Comparison of ENCODE assay signal across 9 cellular contexts in genomic region chr11:72737341-72737740, GRCh38. TPM values are rescaled to one million over a fixed set of nuclear protein-coding genes. Genes with fewer than 3 reads are reported as not detected.
DNase-seq lines count a peak whose midpoint lies in the region; ATAC-seq, FAIRE-seq and TF ChIP-seq lines count a peak whose summit lies in the region.
"Had no signal": no experiment of that assay in that cellular context is flagged by ENCODE, and none has a peak within 500 bp of the region (broad histone marks: within the 10 kb centered on the region; RNA-seq: fewer than 3 reads in every experiment).

No MANE protein-coding gene starts in this region.

- BruUV-seq in HCT116 (replicated peaks; lab: Mats Ljungman, UMichigan) (no TSS peak), K562 (replicated peaks; lab: Mats Ljungman, UMichigan) (no TSS peak)

- peak overlapping the region; percentile 76 for H3K4me2 ChIP-seq in HCT116 (ENCODE audit: low read length)
- H3K4me2 ChIP-seq in K562 (ENCODE audit: insufficient read depth, low read length) = no peak overlapping the region

- 100% methylated on average over 1 of the region's 1 CpG for WGBS in K562 (ENCODE audit: insufficient coverage, low coverage, missing lambda C conversion rate)

- H3K9me3 ChIP-seq in HCT116 (ENCODE audit: control insufficient read depth in 1 of 2, insufficient read depth in 1 of 2, low read depth in 1 of 2, low read length in 2 of 2) (no peaks in the 10 kb centered on the region), K562 (replicated peaks; ENCODE audit: control insufficient read depth, insufficient read depth, low read depth, low read length) (no peaks in the 10 kb centered on the region), gastrocnemius medialis (no peaks in the 10 kb centered on the region)

- RAD21 ChIA-PET in HCT116 (lab: Charles Lee; ENCODE audit: low non-redundant PET in 1 of 2, low total read pairs in 2 of 2, uncharacterized antibody in 2 of 2, unreplicated experiment in 2 of 2) = no interaction called here

- in situ Hi-C loops in K562 (cut with MboI) (no loop called here), gastrocnemius medialis (cut with MboI; ENCODE audit: low sequenced_read_pairs in 4 of 4) (no loop called here)

- CTCF ChIA-PET in HCT116 (lab: Charles Lee) = no interaction called here
- CTCF ChIA-PET in K562 (lab: Yijun Ruan, JAX; ENCODE audit: low intra/inter-chr PET ratio) = no interaction called here

- no peak for TF ChIP-seq CTCF in HCT116 (IDR thresholded peaks at IDR 0.05 in 2 of 3, conservative IDR thresholded peaks at IDR 0.05 in 1 of 3; ENCODE audit: borderline replicate concordance in 1 of 3, insufficient read depth in 1 of 3, low read depth in 2 of 3, low read length in 2 of 3)
- TF ChIP-seq CTCF in K562 (IDR thresholded peaks at IDR 0.05 in 2 of 3, conservative IDR thresholded peaks at IDR 0.05 in 1 of 3; ENCODE audit: insufficient read depth in 2 of 3, low read depth in 1 of 3, low read length in 3 of 3) = no peak
- TF ChIP-seq CTCF in gastrocnemius medialis (IDR thresholded peaks at IDR 0.05 in 4 of 5, conservative IDR thresholded peaks at IDR 0.05 in 1 of 5) = no peak

- H3K4me3 ChIP-seq in ACC112 (ENCODE audit: low read depth, low read length) = peak overlapping the region; percentile 25; the same call in 1 of the 2 replicates
- no peak overlapping the region for H3K4me3 ChIP-seq in HCT116 (replicated peaks in 1 of 2; ENCODE audit: low read depth in 1 of 2, low read length in 2 of 2)
- H3K4me3 ChIP-seq in K562 = no peak overlapping the region
- H3K4me3 ChIP-seq in gastrocnemius medialis = no peak overlapping the region

- no peak for ATAC-seq in HCT116
- no peak for ATAC-seq in K562
- no peak for ATAC-seq in naive B cell (ENCODE audit: low read depth in 2 of 2)
- ATAC-seq in gastrocnemius medialis = no peak
- ATAC-seq in HG03442 (IDR thresholded peaks at IDR 0.05; ENCODE audit: unreplicated experiment) = no peak

- intact Hi-C loops in HCT116 (cut with micrococcal nuclease) = no loop called here
- intact Hi-C loops in K562 (cut with micrococcal nuclease) = no loop called here
- intact Hi-C loops in gastrocnemius medialis (cut with DNase I; ENCODE audit: low total_unique reads) = no loop called here

- peak overlapping the region; percentile 65 to 95 (median 92) for H3K4me3 Mint-ChIP-seq in naive B cell

- H3K4me1 ChIP-seq in ACC112 (ENCODE audit: control insufficient read depth, insufficient read depth, low read length, unreplicated experiment) (peaks cover 71% of the 10 kb centered on the region), HCT116 (ENCODE audit: control insufficient read depth in 1 of 2, insufficient read depth in 2 of 2, low read length in 2 of 2) (peaks cover 25 to 75% of the 10 kb centered on the region in 2 experiments), K562 (replicated peaks in 1 of 2; ENCODE audit: control insufficient read depth in 2 of 2, insufficient read depth in 2 of 2, low read length in 2 of 2) (peaks cover 63 to 70% of the 10 kb centered on the region in 2 experiments), gastrocnemius medialis (peaks cover 0 to 6% of the 10 kb centered on the region in 2 donors)

- DNase-seq in HCT116 (ENCODE audit: low read depth, low spot score) (no peak), K562 (ENCODE audit: extremely low read depth in 1 of 4, low spot score in 3 of 4) (no peak), naive B cell (no peak), gastrocnemius medialis (no peak), NCI-H187 treated with DMSO at 0.1 percent for 48 hours (lab: John Stamatoyannopoulos, UW) (no peak), HuH-7.5 (ENCODE audit: low spot score) (no peak)

- H3K27me3 ChIP-seq in ACC112 (ENCODE audit: insufficient read depth, low read length) (no peaks in the 10 kb centered on the region), HCT116 (ENCODE audit: insufficient read depth, low read length) (no peaks in the 10 kb centered on the region), K562 (ENCODE audit: control insufficient read depth in 2 of 2, insufficient read depth in 2 of 2, low read length in 2 of 2) (no peaks in the 10 kb centered on the region), gastrocnemius medialis (no peaks in the 10 kb centered on the region)

- no peaks in the 10 kb centered on the region for H3K9me3 Mint-ChIP-seq in naive B cell

- H3K27me3 Mint-ChIP-seq in naive B cell = no peaks in the 10 kb centered on the region

- no peak overlapping the region for H3K9ac ChIP-seq in HCT116 (ENCODE audit: low read length)
- peak overlapping the region; percentile 45 to 88; a peak in 1 of 4 replicates for H3K9ac ChIP-seq in K562 (ENCODE audit: insufficient read depth in 1 of 2, low read depth in 2 of 2, low read length in 2 of 2)

- TF ChIP-seq RAD21 in HCT116 (IDR thresholded peaks at IDR 0.05; ENCODE audit: low read depth) (no peak), K562 (CRISPR knock-in tag; conservative IDR thresholded peaks at IDR 0.05 in 1 of 2, IDR thresholded peaks at IDR 0.05 in 1 of 2) (no peak)

- H3K9me2 ChIP-seq in HCT116 (ENCODE audit: insufficient read depth) = no peaks in the 10 kb centered on the region

- no peak for FAIRE-seq in K562 (lab: Jason Lieb, UNC)
- FAIRE-seq: D721Med had no signal

- H3K27ac ChIP-seq in ACC112 (ENCODE audit: low read depth, low read length) = peak overlapping the region; percentile 80
- no peak overlapping the region for H3K27ac ChIP-seq in HCT116 (ENCODE audit: low read depth, low read length)
- H3K27ac ChIP-seq in K562 (ENCODE audit: extremely low read depth, low read depth, low read length) = peak overlapping the region; percentile 79; the same call in 2 of the 3 replicates
- peak overlapping the region in 2 of 4 donors; percentile 46 to 50 for H3K27ac ChIP-seq in gastrocnemius medialis

- H3K9me1 ChIP-seq in K562 (ENCODE audit: control insufficient read depth, insufficient read depth, low read length) = peaks cover 5% of the 10 kb centered on the region

- POLR2A ChIA-PET in HCT116 (lab: Charles Lee) = no interaction called here
- POLR2A ChIA-PET in K562 (lab: Yijun Ruan, JAX) = interaction anchor here (0.6 to 1.5 kb wide), 2 partner anchors 8 to 323 kb away, joined by 3 to 6 read pairs; no protein-coding TSS in a partner anchor

- no peak for TF ChIP-seq EP300 in K562 (IDR thresholded peaks at IDR 0.05; ENCODE audit: low read length)

- TF ChIP-seq POLR2A in HCT116 (IDR thresholded peaks at IDR 0.05; ENCODE audit: borderline replicate concordance, extremely low read depth, insufficient read depth, insufficient read length) (no peak), K562 (conservative IDR thresholded peaks at IDR 0.05) (no peak), gastrocnemius medialis (IDR thresholded peaks at IDR 0.05) (no peak)

- no peaks in the 10 kb centered on the region for H3K36me3 ChIP-seq in ACC112 (ENCODE audit: insufficient read depth, low read length)
- H3K36me3 ChIP-seq in HCT116 (ENCODE audit: control insufficient read depth in 1 of 2, insufficient read depth in 2 of 2, low read length in 2 of 2) = no peaks in the 10 kb centered on the region
- peaks cover 36% of the 10 kb centered on the region; the same call in 2 of the 3 replicates for H3K36me3 ChIP-seq in K562 (ENCODE audit: control insufficient read depth, insufficient read depth, low read length)
- no peaks in the 10 kb centered on the region for H3K36me3 ChIP-seq in gastrocnemius medialis

- H3K27ac Mint-ChIP-seq in naive B cell = peak overlapping the region; percentile 99 to 100 (median 100)

- H4K20me1 ChIP-seq in HCT116 (ENCODE audit: insufficient read depth) (no peaks in the 10 kb centered on the region), K562 (replicated peaks; ENCODE audit: control insufficient read depth, insufficient read depth, low read length) (no peaks in the 10 kb centered on the region; the same call in 1 of the 2 replicates)

- H2AFZ ChIP-seq in ACC112 (ENCODE audit: low read length, unreplicated experiment) (no peak overlapping the region), HCT116 (ENCODE audit: low read depth, low read length, poor library complexity, severe bottlenecking) (no peak overlapping the region), K562 (ENCODE audit: low read depth, low read length) (no peak overlapping the region)

- H3K79me2 ChIP-seq in ACC112 (ENCODE audit: control insufficient read depth, insufficient read depth, low read length, unreplicated experiment) (peaks cover 19% of the 10 kb centered on the region), HCT116 (ENCODE audit: insufficient read depth, low read length) (peaks cover 2% of the 10 kb centered on the region; the same call in 1 of the 2 replicates), K562 (ENCODE audit: control insufficient read depth, insufficient read depth, low read length) (peaks cover 89% of the 10 kb centered on the region)

- peaks cover 71 to 91% (median 85%) of the 10 kb centered on the region in 3 donors for H3K4me1 Mint-ChIP-seq in naive B cell

- H3K36me3 Mint-ChIP-seq in naive B cell = peaks cover 0 to 5% of the 10 kb centered on the region in 2 donors

RNA-seq across cellular contexts. Expression of gene ARAP1, which starts 14.9 kb away (rescaled TPM):
- total RNA-seq in HCT116 (2021; ENCODE audit: unreplicated experiment) (57.4 TPM), K562 (2014; rRNA removed) (42.0 and 46.1 TPM in 2 replicates), K562 (2014; rRNA removed; fragmentation: Illumina TruSeq; extraction: Trizol) (7.4 and 10.6 TPM in 2 replicates), K562 (2015; rRNA removed; fragmentation: Illumina TruSeq; extraction: Trizol) (24.6 and 26.1 TPM in 2 replicates), K562 (2021) (60.7 and 67.0 TPM in 2 replicates), gastrocnemius medialis (10 to 100 TPM; 18.3 to 52.0 (median 26.0) TPM)
- polyA plus RNA-seq in HCT116 (2012) = 44.5 and 59.1 TPM in 2 replicates
- total RNA-seq in K562 (2011; cell fraction: chromatin; rRNA removed; ENCODE audit: low replicate concordance) = 154 and 336 TPM in 2 replicates
- total RNA-seq in K562 (2011; cell fraction: nucleolus; rRNA removed) = 191 and 196 TPM in 2 replicates
- 146 and 161 TPM in 2 replicates for total RNA-seq in K562 (2011; cell fraction: nucleoplasm; rRNA removed)
- polyA plus RNA-seq in K562 (2011; rRNA removed) (22.1 and 37.3 TPM in 2 replicates), K562 (2014; fragmentation: Illumina TruSeq; extraction: Trizol) (24.6 and 31.8 TPM in 2 replicates), K562 (2014; fragmentation: Nextera tagmentation; extraction: Ambion mirVana) (under 1 TPM; 0.23 to 0.38 TPM), K562 (2014; rRNA removed) (34.1 and 38.4 TPM in 2 replicates), naive B cell (ENCODE audit: low read depth in 6 of 6) (10 to 100 TPM in 5 of 6 donors, 1 to 10 TPM in 1; 3.3 to 30.2 (median 14.0) TPM)
- 24.6 and 28.2 TPM in 2 replicates for polyA plus RNA-seq in K562 (2011; cell fraction: cytosol; rRNA removed)
- 196 and 222 TPM in 2 replicates for polyA plus RNA-seq in K562 (2011; cell fraction: nucleus; rRNA removed)
- polyA plus RNA-seq in K562 (2012) = 43.7 and 72.2 TPM in 2 replicates
- 21.7 and 23.5 TPM in 2 replicates for polyA minus RNA-seq in K562 (2011; rRNA and poly(A)+ RNA removed)
- 35.0 and 48.2 TPM in 2 replicates for polyA minus RNA-seq in K562 (2011; cell fraction: cytosol; rRNA and poly(A)+ RNA removed)
- polyA minus RNA-seq in K562 (2011; cell fraction: nucleus; rRNA and poly(A)+ RNA removed) = 50.9 and 51.5 TPM in 2 replicates

RNA-seq across cellular contexts. Expression of gene STARD10, which starts 56.5 kb away (rescaled TPM):
- total RNA-seq in HCT116 (2021; ENCODE audit: unreplicated experiment) (58.4 TPM), K562 (2014; rRNA removed) (51.1 and 52.9 TPM in 2 replicates), K562 (2014; rRNA removed; fragmentation: Illumina TruSeq; extraction: Trizol) (18.1 and 18.3 TPM in 2 replicates), K562 (2015; rRNA removed; fragmentation: Illumina TruSeq; extraction: Trizol) (32.3 and 35.3 TPM in 2 replicates), K562 (2021) (31.9 and 37.5 TPM in 2 replicates), gastrocnemius medialis (100 to 1,000 TPM in 1 of 4 donors, 10 to 100 TPM in 3; 39.1 to 103 (median 71.1) TPM)
- 95.0 and 105 TPM in 2 replicates for polyA plus RNA-seq in HCT116 (2012)
- 13.4 and 36.4 TPM in 2 replicates for total RNA-seq in K562 (2011; cell fraction: chromatin; rRNA removed; ENCODE audit: low replicate concordance)
- 36.2 and 45.1 TPM in 2 replicates for total RNA-seq in K562 (2011; cell fraction: nucleolus; rRNA removed)
- 27.5 and 29.2 TPM in 2 replicates for total RNA-seq in K562 (2011; cell fraction: nucleoplasm; rRNA removed)
- polyA plus RNA-seq in K562 (2011; rRNA removed) (33.8 and 53.6 TPM in 2 replicates), K562 (2014; fragmentation: Illumina TruSeq; extraction: Trizol) (43.8 and 49.3 TPM in 2 replicates), K562 (2014; fragmentation: Nextera tagmentation; extraction: Ambion mirVana) (under 1 TPM; 0.15 to 0.51 TPM), K562 (2014; rRNA removed) (37.6 and 47.9 TPM in 2 replicates), naive B cell (ENCODE audit: low read depth in 6 of 6) (10 to 100 TPM; 24.3 to 39.2 (median 30.7) TPM)
- polyA plus RNA-seq in K562 (2011; cell fraction: cytosol; rRNA removed) = 55.3 and 60.0 TPM in 2 replicates
- 31.9 and 33.6 TPM in 2 replicates for polyA plus RNA-seq in K562 (2011; cell fraction: nucleus; rRNA removed)
- polyA plus RNA-seq in K562 (2012) = 40.3 and 41.6 TPM in 2 replicates
- polyA minus RNA-seq in K562 (2011; rRNA and poly(A)+ RNA removed) = 22.8 and 32.2 TPM in 2 replicates
- 25.5 and 30.8 TPM in 2 replicates for polyA minus RNA-seq in K562 (2011; cell fraction: cytosol; rRNA and poly(A)+ RNA removed)
- polyA minus RNA-seq in K562 (2011; cell fraction: nucleus; rRNA and poly(A)+ RNA removed) = 7.8 and 15.0 TPM in 2 replicates
